ENCODE assay signal across 8 cellular contexts in the genomic region with DNA sequence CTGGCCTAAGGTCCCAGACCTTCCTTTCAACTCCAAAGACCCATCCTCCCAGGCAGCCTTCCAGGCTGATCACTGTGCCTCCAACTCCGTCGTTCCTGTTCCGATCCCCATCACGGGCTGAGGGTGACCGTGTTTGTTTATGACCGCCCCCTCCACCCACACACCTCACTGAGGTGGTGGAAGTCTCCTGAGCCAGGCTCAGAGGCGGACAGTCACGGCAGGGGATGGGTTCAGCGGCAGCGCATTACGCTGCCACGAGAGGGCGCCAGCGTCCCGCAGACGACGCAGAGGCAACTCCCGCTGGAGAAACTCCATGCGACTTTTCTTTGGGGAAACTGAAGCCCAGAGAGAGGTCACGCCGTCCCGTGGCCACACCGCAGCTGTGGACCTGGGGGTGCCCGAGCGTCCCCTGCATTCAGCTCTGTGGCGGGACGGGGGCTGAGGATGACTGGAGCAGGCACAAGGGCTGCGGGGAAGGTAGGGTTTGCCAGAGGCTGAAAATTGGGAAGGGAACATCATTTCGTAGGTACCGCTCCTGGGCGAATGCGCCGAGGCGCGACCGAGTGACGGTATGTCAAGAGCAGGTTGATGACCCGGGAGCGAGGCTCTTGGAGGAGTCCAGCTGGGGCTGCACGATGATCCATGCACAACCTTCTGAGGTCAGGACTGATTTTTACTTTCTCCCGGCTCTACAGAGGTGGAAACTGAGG. TPM values are rescaled to one million over a fixed set of nuclear protein-coding genes. Genes with fewer than 3 reads are reported as not detected.
DNase-seq lines count a peak whose midpoint lies in the region; ATAC-seq and TF ChIP-seq lines count a peak whose summit lies in the region.

No MANE protein-coding gene starts in this region.

- TF ChIP-seq CTCF in LNCaP clone FGC (IDR thresholded peaks at IDR 0.05; ENCODE audit: control insufficient read depth, extremely low read depth, insufficient read depth) (peak; percentile 99), left ventricle myocardium inferior (IDR thresholded peaks at IDR 0.05; ENCODE audit: borderline replicate concordance) (peak; percentile 98), progenitor cell of endocrine pancreas (IDR thresholded peaks at IDR 0.05; ENCODE audit: unreplicated experiment) (peak; percentile 99)

- no peaks in the 10 kb centered on the region for H3K9me3 ChIP-seq in CD4-positive, alpha-beta memory T cell (ENCODE audit: control insufficient read depth in 1 of 2, low read length in 2 of 2)
- H3K9me3 ChIP-seq in left ventricle myocardium inferior (replicated peaks): no peaks in the 10 kb centered on the region

- intact Hi-C loops in CD4-positive, alpha-beta memory T cell (cut with micrococcal nuclease): loop anchor here (1.0 to 10.0 kb wide), 7 partner anchors 38 to 408 kb away; partner anchors contain the start of genes PIK3R2 and SSBP4
- intact Hi-C loops in left ventricle myocardium inferior (cut with micrococcal nuclease): loop anchor here (2.0 to 5.0 kb wide), 2 partner anchors 40 to 52 kb away; no protein-coding TSS in a partner anchor

- DNase-seq in CD4-positive, alpha-beta memory T cell: peak; percentile 75 to 85 (median 79)
- DNase-seq in LNCaP clone FGC (ENCODE audit: low read depth) (no peak), T-cell (peak; percentile 42 to 84 (median 72)), amniotic stem cell (lab: John Stamatoyannopoulos, UW) (peak; percentile 58), left ventricle myocardium inferior (peak; percentile 81), progenitor cell of endocrine pancreas (ENCODE audit: low spot score, unreplicated experiment) (peak; percentile 75), ureter (ENCODE audit: low spot score) (peak; percentile 87)

- H3K4me1 ChIP-seq in CD4-positive, alpha-beta memory T cell (ENCODE audit: insufficient read depth, low read length): peaks cover 58% of the 10 kb centered on the region
- peaks cover 64% of the 10 kb centered on the region for H3K4me1 ChIP-seq in left ventricle myocardium inferior

- peaks cover 10 to 61% (median 28%) of the 10 kb centered on the region in 4 donors for H3K4me1 Mint-ChIP-seq in CD4-positive, alpha-beta memory T cell
- H3K4me1 Mint-ChIP-seq in T-cell (peaks cover 42 to 43% (median 42%) of the 10 kb centered on the region in 3 donors), progenitor cell of endocrine pancreas (ENCODE audit: low read depth) (peaks cover 3% of the 10 kb centered on the region)

- H3K27ac ChIP-seq in CD4-positive, alpha-beta memory T cell (ENCODE audit: low read depth, low read length): peak overlapping the region; percentile 95
- H3K27ac ChIP-seq in left ventricle myocardium inferior (replicated peaks): peak overlapping the region; percentile 90

- ATAC-seq in GM21381 (IDR thresholded peaks at IDR 0.05; ENCODE audit: unreplicated experiment) (peak; percentile 49), T-cell (replicated peaks in 1 of 4) (peak; percentile 57 to 61 (median 60))

- no peaks in the 10 kb centered on the region for H3K9me3 Mint-ChIP-seq in CD4-positive, alpha-beta memory T cell
- no peaks in the 10 kb centered on the region for H3K9me3 Mint-ChIP-seq in T-cell
- no peaks in the 10 kb centered on the region for H3K9me3 Mint-ChIP-seq in progenitor cell of endocrine pancreas (ENCODE audit: low read depth)

- peak overlapping the region; percentile 95 to 100 (median 97) for H3K27ac Mint-ChIP-seq in CD4-positive, alpha-beta memory T cell
- H3K27ac Mint-ChIP-seq in T-cell (peak overlapping the region; percentile 87 to 94), progenitor cell of endocrine pancreas (peak overlapping the region; percentile 84)

- peak overlapping the region; percentile 18 to 68 for H3K4me3 ChIP-seq in CD4-positive, alpha-beta memory T cell (ENCODE audit: low read length in 2 of 2)
- H3K4me3 ChIP-seq in LNCaP clone FGC (ENCODE audit: low read depth, low read length) (peak overlapping the region; percentile 44), left ventricle myocardium inferior (peak overlapping the region; percentile 67)

- H3K27me3 ChIP-seq in CD4-positive, alpha-beta memory T cell (ENCODE audit: insufficient read depth, low read length): no peaks in the 10 kb centered on the region
- peaks cover 12% of the 10 kb centered on the region for H3K27me3 ChIP-seq in left ventricle myocardium inferior (ENCODE audit: low read depth)

- H3K36me3 ChIP-seq in CD4-positive, alpha-beta memory T cell (ENCODE audit: insufficient read depth, low read length): peaks cover 31% of the 10 kb centered on the region
- peaks cover 36% of the 10 kb centered on the region for H3K36me3 ChIP-seq in left ventricle myocardium inferior

- peaks cover 17 to 33% of the 10 kb centered on the region in 2 donors for H3K36me3 Mint-ChIP-seq in CD4-positive, alpha-beta memory T cell
- H3K36me3 Mint-ChIP-seq in T-cell (peaks cover 26% of the 10 kb centered on the region), progenitor cell of endocrine pancreas (ENCODE audit: insufficient read depth) (peaks cover 2% of the 10 kb centered on the region)

- no peaks in the 10 kb centered on the region for H3K27me3 Mint-ChIP-seq in CD4-positive, alpha-beta memory T cell
- H3K27me3 Mint-ChIP-seq in T-cell (no peaks in the 10 kb centered on the region), progenitor cell of endocrine pancreas (no peaks in the 10 kb centered on the region)

- CTCF ChIA-PET in CD4-positive, alpha-beta memory T cell (lab: Charles Lee; ENCODE audit: partially characterized antibody): interaction anchor here (0.6 to 5.9 kb wide), 19 partner anchors 9 to 161 kb away, joined by 3 to 148 read pairs (median 4); no protein-coding TSS in a partner anchor
- CTCF ChIA-PET in T-cell (lab: Charles Lee): interaction anchor here (0.9 to 1.3 kb wide), 6 partner anchors 50 to 69 kb away, joined by 3 to 6 read pairs (median 4); no protein-coding TSS in a partner anchor

- POLR2A ChIA-PET in CD4-positive, alpha-beta memory T cell (lab: Charles Lee; ENCODE audit: partially characterized antibody): interaction anchor here (1.3 to 9.3 kb wide), 16 partner anchors 10 to 273 kb away, joined by 3 to 140 read pairs (median 7); partner anchors contain the start of genes IL12RB1, JUND and PIK3R2
- POLR2A ChIA-PET in T-cell (lab: Charles Lee): no interaction called here

- H3K4me3 Mint-ChIP-seq in CD4-positive, alpha-beta memory T cell: peak overlapping the region; percentile 86 to 95 (median 90)
- H3K4me3 Mint-ChIP-seq in T-cell: peak overlapping the region; percentile 89 to 96 (median 91)
- H3K4me3 Mint-ChIP-seq in progenitor cell of endocrine pancreas (ENCODE audit: low read depth): peak overlapping the region; percentile 64

RNA-seq across cellular contexts. Expression of gene ARRDC2, which starts 0.9 kb away (rescaled TPM):
- 100 to 1,000 TPM; 136 to 138 TPM for total RNA-seq in CD4-positive, alpha-beta memory T cell
- polyA plus RNA-seq in CD4-positive, alpha-beta memory T cell: 10 to 100 TPM; 39.8 to 47.9 TPM
- total RNA-seq in T-cell: 100 to 1,000 TPM; 163 to 195 (median 188) TPM
- 16.6 TPM for total RNA-seq in left ventricle myocardium inferior
- total RNA-seq in progenitor cell of endocrine pancreas: 3.3 and 4.3 TPM in 2 replicates
- 32.9 TPM for total RNA-seq in ureter

RNA-seq across cellular contexts. Expression of gene KCNN1, which starts 40.1 kb away (rescaled TPM):
- total RNA-seq in CD4-positive, alpha-beta memory T cell: not detected
- polyA plus RNA-seq in CD4-positive, alpha-beta memory T cell: not detected
- total RNA-seq in T-cell (not detected), left ventricle myocardium inferior (0.38 TPM), progenitor cell of endocrine pancreas (19.6 and 20.3 TPM in 2 replicates), ureter (0.34 TPM)

Comparison
In these comparisons a context has a peak if more than half of its experiments do, and no peak if none do; other contexts are left out.
1. RNA of gene KCNN1, which starts 40.1 kb away (total RNA-seq): 19.6 to 20.3 TPM in progenitor cell of endocrine pancreas; 0.38 TPM in left ventricle myocardium inferior (single experiment), 0.34 TPM in ureter (single experiment), not detected in CD4-positive, alpha-beta memory T cell and not detected in T-cell; every median in the first group is over 10 times any median in the second.
2. Peak in every context shown above with its lines, with median percentiles within 50 percentile points of each other: H3K4me3 ChIP-seq, H3K27ac Mint-ChIP-seq, H3K4me3 Mint-ChIP-seq and CTCF ChIP-seq.